ENCODE assay signal across 13 cellular contexts in the genomic region with DNA sequence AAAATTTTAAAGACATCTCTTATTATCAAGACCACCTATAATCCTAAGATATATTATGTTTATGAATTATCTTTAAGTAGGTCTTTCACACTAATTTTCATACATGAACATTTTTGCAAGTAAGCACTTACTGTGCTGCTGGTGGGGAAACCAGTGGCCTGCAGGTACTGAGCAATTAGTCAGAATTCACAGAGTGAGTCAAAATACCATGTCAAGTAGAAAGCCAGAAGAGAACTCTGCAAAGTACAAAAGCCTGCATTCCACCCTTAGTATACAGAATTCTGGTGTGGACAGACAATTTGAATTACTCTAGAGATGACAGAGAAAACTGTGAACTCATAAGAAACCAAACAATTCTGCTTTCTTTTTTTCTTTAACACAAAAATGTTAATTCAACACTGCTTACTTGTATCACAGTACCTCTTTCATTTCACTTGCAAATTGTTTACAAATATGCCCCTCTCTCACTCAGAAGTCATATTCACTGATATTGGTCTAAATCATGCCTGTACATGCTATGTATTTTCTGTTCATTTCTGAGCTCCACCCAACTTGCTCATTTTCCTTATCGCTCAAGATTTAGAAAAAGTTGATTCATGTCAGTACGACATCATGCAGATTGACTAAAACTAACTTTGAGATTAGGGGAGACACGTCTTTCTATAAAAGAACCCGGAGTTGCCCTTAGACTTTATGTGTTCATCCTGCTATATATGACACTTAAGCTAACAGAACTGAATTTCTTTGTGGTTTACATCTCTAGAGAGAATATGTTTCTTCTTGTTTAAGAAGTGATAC.
A peak's percentile ranks its signal among the peaks of the same experiment; 100 is the strongest.
DNase-seq lines count a peak whose midpoint lies in the region; ATAC-seq and TF ChIP-seq lines count a peak whose summit lies in the region.
"Had no signal": no experiment of that assay in that cellular context is flagged by ENCODE, and none has a peak within 500 bp of the region (broad histone marks: within the 10 kb centered on the region; RNA-seq: fewer than 3 reads in every experiment).

No MANE protein-coding gene starts in this region.

- no peak for ATAC-seq in CD4-positive, alpha-beta T cell (ENCODE audit: poor library complexity)
- ATAC-seq in GM18909 (IDR thresholded peaks at IDR 0.05; ENCODE audit: poor library complexity, unreplicated experiment) (peak; percentile 58), HG03039 (IDR thresholded peaks at IDR 0.05; ENCODE audit: unreplicated experiment) (peak; percentile 86)

- no peaks in the 10 kb centered on the region for H3K4me1 ChIP-seq in right atrium auricular region

- H3K27ac ChIP-seq in CD4-positive, alpha-beta T cell (ENCODE audit: low read depth, low read length), result no peak overlapping the region
- no peak overlapping the region for H3K27ac ChIP-seq in right atrium auricular region
- H3K27ac ChIP-seq: thoracic aorta had no signal

- no peaks in the 10 kb centered on the region for H3K27me3 ChIP-seq in CD4-positive, alpha-beta T cell (ENCODE audit: control insufficient read depth, insufficient read depth, low read length)
- H3K27me3 ChIP-seq in right atrium auricular region, result no peaks in the 10 kb centered on the region

- peaks cover 14% of the 10 kb centered on the region for H3K4me1 Mint-ChIP-seq in CD4-positive, alpha-beta T cell (ENCODE audit: low read depth)
- H3K4me1 Mint-ChIP-seq: neural crest cell had no signal

- no peak for DNase-seq in CD4-positive, alpha-beta T cell
- DNase-seq in amniotic epithelial cell (ENCODE audit: low read depth), result peak; percentile 46
- DNase-seq in right atrium auricular region (ENCODE audit: low spot score), result no peak
- DNase-seq in NCI-H524 treated with DMSO at 0.1 percent for 48 hours (lab: John Stamatoyannopoulos, UW), result no peak
- no peak for DNase-seq in NCI-H1048 (lab: John Stamatoyannopoulos, UW)
- DNase-seq in GM10266 (ENCODE audit: extremely low spot score), result no peak
- DNase-seq: activated naive CD4-positive, alpha-beta T cell treated with Interleukin-2 at 50 U/mL for 16 hours; T-helper 9 cell had no signal

- H3K4me3 ChIP-seq in right atrium auricular region, result no peak overlapping the region
- H3K4me3 ChIP-seq: thoracic aorta had no signal

- TF ChIP-seq CTCF in CD4-positive, alpha-beta T cell (IDR thresholded peaks at IDR 0.05), result no peak
- TF ChIP-seq CTCF in right atrium auricular region (IDR thresholded peaks at IDR 0.05) (no peak), GM10266 (IDR thresholded peaks at IDR 0.05; ENCODE audit: control insufficient read depth, insufficient read depth, low read depth, missing control alignments) (no peak)

- no peak overlapping the region for H3K4me3 Mint-ChIP-seq in CD4-positive, alpha-beta T cell
- H3K4me3 Mint-ChIP-seq: B cell, neural crest cell had no signal

- H3K36me3 ChIP-seq in right atrium auricular region, result no peaks in the 10 kb centered on the region
- H3K36me3 ChIP-seq: thoracic aorta had no signal

- peak overlapping the region; percentile 40 for H3K27ac Mint-ChIP-seq in CD4-positive, alpha-beta T cell
- H3K27ac Mint-ChIP-seq: B cell had no signal

- H3K9me3 Mint-ChIP-seq in CD4-positive, alpha-beta T cell, result no peaks in the 10 kb centered on the region
- H3K9me3 Mint-ChIP-seq: neural crest cell had no signal

- H3K36me3 Mint-ChIP-seq in CD4-positive, alpha-beta T cell (ENCODE audit: low read depth), result no peaks in the 10 kb centered on the region

- no peaks in the 10 kb centered on the region for H3K27me3 Mint-ChIP-seq in CD4-positive, alpha-beta T cell
- H3K27me3 Mint-ChIP-seq: B cell had no signal

- CTCF ChIA-PET in CD4-positive, alpha-beta T cell (lab: Charles Lee), result interaction anchor here (1.1 kb wide), 1 partner anchor 15 kb away, joined by 3 read pairs; no protein-coding TSS in a partner anchor

- H3K9me3 ChIP-seq in CD4-positive, alpha-beta T cell (ENCODE audit: control insufficient read depth, low read length), result no peaks in the 10 kb centered on the region
- no peaks in the 10 kb centered on the region for H3K9me3 ChIP-seq in right atrium auricular region
- H3K9me3 ChIP-seq: thoracic aorta had no signal

- intact Hi-C loops in CD4-positive, alpha-beta T cell (cut with DNase I, micrococcal nuclease), result no loop called here

- POLR2A ChIA-PET in CD4-positive, alpha-beta T cell (lab: Charles Lee), result interaction anchor here (1.3 kb wide), 1 partner anchor 10 kb away, joined by 3 read pairs; no protein-coding TSS in a partner anchor
